1 cellular context compared by ENCODE assay signal in genomic region chr20:13202553-13202952, GRCh38.
TF ChIP-seq lines count a peak whose summit lies in the region.

No MANE protein-coding gene starts in this region.

TF ChIP-seq in HepG2, 621 proteins besides CTCF, POLR2A, EP300 and RAD21 (continued from another document):
- no peak for TF ChIP-seq ZNF687 (CRISPR knock-in tag; IDR thresholded peaks at IDR 0.05)
- no peak for TF ChIP-seq ZFP37 (CRISPR knock-in tag; IDR thresholded peaks at IDR 0.05; ENCODE audit: borderline replicate concordance)
- TF ChIP-seq ZMYM2 (CRISPR knock-in tag; IDR thresholded peaks at IDR 0.05) = no peak
- peak; percentile 34; the same call in 1 of the 2 replicates for TF ChIP-seq NFYB (CRISPR knock-in tag; IDR thresholded peaks at IDR 0.05)
- TF ChIP-seq RNF2 (conservative IDR thresholded peaks at IDR 0.05; ENCODE audit: low read depth) = no peak
- no peak for TF ChIP-seq ZNF780A (CRISPR knock-in tag; IDR thresholded peaks at IDR 0.05)
- no peak for TF ChIP-seq ZNF44 (CRISPR knock-in tag; IDR thresholded peaks at IDR 0.05)
- no peak for TF ChIP-seq ZSCAN29 (CRISPR knock-in tag; conservative IDR thresholded peaks at IDR 0.05)
- TF ChIP-seq CCAR2 (optimal IDR thresholded peaks at IDR 0.05; ENCODE audit: low read depth, low read length) = no peak
- TF ChIP-seq NFYC (CRISPR knock-in tag; IDR thresholded peaks at IDR 0.05) = peak; percentile 48
- peak; percentile 70; the same call in 1 of the 2 replicates for TF ChIP-seq ZBTB21 (CRISPR knock-in tag; IDR thresholded peaks at IDR 0.05)
- TF ChIP-seq ZBTB43 (CRISPR knock-in tag; conservative IDR thresholded peaks at IDR 0.05) = no peak
- peak; percentile 39 for TF ChIP-seq GABPA (IDR thresholded peaks at IDR 0.05; ENCODE audit: low read depth, low read length)
- TF ChIP-seq GABPA (CRISPR knock-in tag; IDR thresholded peaks at IDR 0.05; ENCODE audit: low read depth) = peak; percentile 86
- no peak for TF ChIP-seq ATF7 (IDR thresholded peaks at IDR 0.05)
- TF ChIP-seq ATF7 (CRISPR knock-in tag; IDR thresholded peaks at IDR 0.05) = no peak
- no peak for TF ChIP-seq MZF1 (CRISPR knock-in tag; IDR thresholded peaks at IDR 0.05; ENCODE audit: borderline replicate concordance)
- TF ChIP-seq WIZ (CRISPR knock-in tag; IDR thresholded peaks at IDR 0.05) = no peak
